23 cellular contexts compared by ENCODE assay signal in the genomic region with DNA sequence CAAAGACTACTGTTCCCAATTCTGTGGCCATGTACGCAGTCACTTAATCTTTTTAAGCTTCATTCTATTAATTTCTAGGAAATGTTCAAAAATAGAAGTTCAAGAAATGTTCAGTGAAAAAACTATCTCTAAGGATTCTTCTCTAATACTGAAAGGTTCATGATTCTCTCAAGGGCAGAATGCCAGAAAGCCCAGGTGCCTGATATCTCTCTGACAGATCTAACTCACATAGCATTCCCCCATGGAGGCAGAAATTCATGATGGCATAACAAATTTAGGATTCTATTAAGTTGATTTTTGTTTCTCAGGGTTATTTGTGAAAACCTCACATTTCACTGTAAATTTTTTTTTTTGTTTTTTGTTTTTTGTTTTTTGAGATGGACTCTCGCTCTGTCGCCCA. TPM values are rescaled to one million over a fixed set of nuclear protein-coding genes. Genes with fewer than 3 reads are reported as not detected.
DNase-seq lines count a peak whose midpoint lies in the region; ATAC-seq and TF ChIP-seq lines count a peak whose summit lies in the region.
"Had no signal": no experiment of that assay in that cellular context is flagged by ENCODE, and none has a peak within 500 bp of the region (broad histone marks: within the 10 kb centered on the region; RNA-seq: fewer than 3 reads in every experiment).

No MANE protein-coding gene starts in this region.

- H3K4me1 ChIP-seq in HUES6 (ENCODE audit: control insufficient read depth, insufficient read depth, low read length) (peaks cover 8% of the 10 kb centered on the region), osteoblast (ENCODE audit: insufficient read depth, low read length) (peaks cover 17% of the 10 kb centered on the region), MM.1S (ENCODE audit: low read length) (peaks cover 7% of the 10 kb centered on the region; the same call in 1 of the 2 replicates)
- H3K4me1 ChIP-seq: BE2C had no signal

- TF ChIP-seq CTCF in fibroblast of the aortic adventitia (IDR thresholded peaks at IDR 0.05; ENCODE audit: insufficient read depth, low read length) (no peak), osteoblast (IDR thresholded peaks at IDR 0.05; ENCODE audit: extremely low read depth, low read depth, low read length) (no peak), MM.1S (IDR thresholded peaks at IDR 0.05; ENCODE audit: low read length) (no peak)

- peaks cover 2% of the 10 kb centered on the region for H3K79me2 ChIP-seq in osteoblast (ENCODE audit: insufficient read depth, low read length)
- H3K79me2 ChIP-seq in MM.1S (ENCODE audit: low read length) = 0 out of 2 replicates have a peak, but pooled peaks cover 3% of the 10 kb centered on the region

- peak overlapping the region; percentile 42; the same call in 1 of the 2 replicates for H3K27ac ChIP-seq in HUES6 (ENCODE audit: low read depth, low read length)
- peak overlapping the region; percentile 62 for H3K27ac ChIP-seq in angular gyrus (ENCODE audit: low read depth, low read length)
- peak overlapping the region; percentile 46 for H3K27ac ChIP-seq in osteoblast (ENCODE audit: low read depth, low read length)
- no peak overlapping the region for H3K27ac ChIP-seq in MM.1S (ENCODE audit: low read length)
- H3K27ac ChIP-seq: foreskin keratinocyte had no signal

- H4K20me1 ChIP-seq in osteoblast (ENCODE audit: insufficient read depth, low read length) (peaks cover 3% of the 10 kb centered on the region), MM.1S (ENCODE audit: insufficient read depth, low read length) (no peaks in the 10 kb centered on the region)

- peak; percentile 25 for DNase-seq in fibroblast of the aortic adventitia (ENCODE audit: low read depth)
- no peak for DNase-seq in osteoblast (ENCODE audit: insufficient read length, low spot score, missing footprints)
- no peak for DNase-seq in MM.1S
- no peak for DNase-seq in activated effector memory CD4-positive, alpha-beta T cell treated with anti-CD3 and anti-CD28 coated beads, Interleukin-2, amount 50 U/mL, for 16 hours
- DNase-seq in stimulated activated CD4-positive, alpha-beta T cell treated with anti-CD3 and anti-CD28 coated beads, Interleukin-12 subunit alpha, Interleukin-12 subunit beta, amount 100 ng/mL, for 4 hours = no peak
- DNase-seq: activated CD4-positive, CD25-positive, alpha-beta regulatory T cell treated with anti-CD3 and anti-CD28 coated beads, Interleukin-2, amount 50 U/mL, for 72 hours; activated CD8-positive, alpha-beta T cell treated with anti-CD3 and anti-CD28 coated beads, Interleukin-2, amount 10 ng/mL, durations not matched to agents 7 days and 5 days; BE2C; effector CD4-positive, alpha-beta T cell; left cardiac atrium; NCI-H510A treated with DMSO at 0.1 percent for 48 hours; NK-92 treated with Interleukin-12 subunit alpha and Interleukin-12 subunit beta, amount 100 ng/mL, for 24 hours; stimulated activated CD8-positive, alpha-beta memory T cell treated with anti-CD3 and anti-CD28 coated beads, Interleukin-4, amount 100 ng/mL, for 48 hours had no signal

- H3K9ac ChIP-seq in HUES6 (ENCODE audit: low read length) (no peak overlapping the region), MM.1S (ENCODE audit: low read length) (no peak overlapping the region)

- H3K9me2 ChIP-seq in MM.1S (replicated peaks; ENCODE audit: insufficient read depth, low read length) = no peaks in the 10 kb centered on the region

- no peaks in the 10 kb centered on the region for H3F3A ChIP-seq in MM.1S (ENCODE audit: insufficient read depth, low read length)

- no peak for ATAC-seq in HG02678 (IDR thresholded peaks at IDR 0.05; ENCODE audit: unreplicated experiment)
- ATAC-seq: activated CD8-positive, alpha-beta T cell treated with anti-CD3 and anti-CD28 coated beads, Interleukin-2, amount 10 ng/mL, durations not matched to agents 7 days and 5 days; foreskin keratinocyte; Panc1 had no signal

- H2AFZ ChIP-seq in osteoblast (ENCODE audit: low read length) = no peak overlapping the region
- H2AFZ ChIP-seq in MM.1S (ENCODE audit: low read length) = no peak overlapping the region

- H3K4me3 ChIP-seq in HUES6 (ENCODE audit: low read depth, low read length) (no peak overlapping the region), fibroblast of the aortic adventitia (ENCODE audit: low read depth, low read length) (no peak overlapping the region), osteoblast (ENCODE audit: insufficient read depth, low read length) (no peak overlapping the region), MM.1S (ENCODE audit: low read length) (no peak overlapping the region)

- H3K9me3 ChIP-seq in HUES6 (ENCODE audit: control insufficient read depth, insufficient read depth, low read depth, low read length) (no peaks in the 10 kb centered on the region), osteoblast (ENCODE audit: low read depth, low read length) (no peaks in the 10 kb centered on the region), MM.1S (replicated peaks; ENCODE audit: insufficient read depth, low read length) (no peaks in the 10 kb centered on the region)
- H3K9me3 ChIP-seq: BE2C had no signal

- H3K4me2 ChIP-seq in osteoblast (ENCODE audit: insufficient read depth, low read length) = peak overlapping the region; percentile 21
- no peak overlapping the region for H3K4me2 ChIP-seq in MM.1S (ENCODE audit: low read depth, low read length)

- H3K27me3 ChIP-seq in HUES6 (ENCODE audit: control insufficient read depth, insufficient read depth, low read length) = no peaks in the 10 kb centered on the region
- H3K27me3 ChIP-seq in osteoblast (ENCODE audit: insufficient read depth, low read length) = no peaks in the 10 kb centered on the region
- no peaks in the 10 kb centered on the region for H3K27me3 ChIP-seq in MM.1S (replicated peaks; ENCODE audit: insufficient read depth, low read length)
- H3K27me3 ChIP-seq: BE2C, foreskin keratinocyte had no signal

- H3K36me3 ChIP-seq in HUES6 (ENCODE audit: control insufficient read depth, insufficient read depth, low read length) (no peaks in the 10 kb centered on the region), osteoblast (ENCODE audit: insufficient read depth, low read length) (no peaks in the 10 kb centered on the region), MM.1S (replicated peaks; ENCODE audit: insufficient read depth, low read length) (no peaks in the 10 kb centered on the region)
- H3K36me3 ChIP-seq: BE2C had no signal

RNA-seq across cellular contexts. Expression of a gene that starts 17.5 kb away (rescaled TPM):
- total RNA-seq in fibroblast of the aortic adventitia (ENCODE audit: low replicate concordance) (not detected in 2 replicates), osteoblast (under 0.01 TPM in 2 replicates)
- total RNA-seq: A673; activated CD8-positive, alpha-beta T cell treated with anti-CD3 and anti-CD28 coated beads, Interleukin-2, amount 10 ng/mL, durations not matched to agents 7 days and 5 days; activated T-helper 2 cell treated with anti-CD3 and anti-CD28 coated beads, Interferon-gamma antibody, Interleukin-2, Interleukin-4, amounts not matched to agents 10 μg/mL and 5 μg/mL and 100 μg/mL, durations not matched to agents 14 hours and 24 hours and 36 hours; epithelial cell of proximal tubule; foreskin keratinocyte; left cardiac atrium; pulmonary artery endothelial cell; T-helper 1 cell treated with Interleukin-12 subunit alpha and Interleukin-12 subunit beta and Interleukin-4 antibody, amounts not matched to agents 30 ng/mL and 1 ng/mL, for 36 hours had no signal

RNA-seq across cellular contexts. Expression of a gene that starts 53.3 kb away (rescaled TPM):
- 17.2 and 26.8 TPM in 2 replicates for total RNA-seq in fibroblast of the aortic adventitia (ENCODE audit: low replicate concordance)
- total RNA-seq in osteoblast = 34.7 and 37.4 TPM in 2 replicates
